8 cellular contexts compared by ENCODE assay signal in genomic region chr1:160046494-160047115, GRCh38. TPM values are rescaled to one million over a fixed set of nuclear protein-coding genes. Genes with fewer than 3 reads are reported as not detected.
DNase-seq lines count a peak whose midpoint lies in the region; ATAC-seq and TF ChIP-seq lines count a peak whose summit lies in the region.

No MANE protein-coding gene starts in this region.

- H3K9me3 Mint-ChIP-seq in activated naive CD8-positive, alpha-beta T cell treated with anti-CD3 and anti-CD28 coated beads, Interleukin-2, amount 10 ng/mL, durations not matched to agents 7 days and 5 days: no peaks in the 10 kb centered on the region

- POLR2A ChIA-PET in activated naive CD8-positive, alpha-beta T cell treated with anti-CD3 and anti-CD28 coated beads, Interleukin-2, amount 10 ng/mL, durations not matched to agents 7 days and 5 days (lab: Charles Lee): interaction anchor here (0.6 to 1.6 kb wide), 6 partner anchors 15 to 219 kb away, joined by 3 to 4 read pairs (median 3); partner anchors contain the start of genes IGSF8 and PIGM

- TF ChIP-seq CTCF in GM12864 (IDR thresholded peaks at IDR 0.05; ENCODE audit: low read depth, low read length, missing control alignments): peak; percentile 63

- H3K27me3 ChIP-seq in ACC112 (ENCODE audit: insufficient read depth, low read length): peaks cover 43% of the 10 kb centered on the region

- H3K36me3 Mint-ChIP-seq in activated naive CD8-positive, alpha-beta T cell treated with anti-CD3 and anti-CD28 coated beads, Interleukin-2, amount 10 ng/mL, durations not matched to agents 7 days and 5 days: no peaks in the 10 kb centered on the region

- no peaks in the 10 kb centered on the region for H3K79me2 ChIP-seq in ACC112 (ENCODE audit: control insufficient read depth, insufficient read depth, low read length, unreplicated experiment)

- peak; percentile 73 for ATAC-seq in HG03066 (IDR thresholded peaks at IDR 0.05; ENCODE audit: low read depth, unreplicated experiment)
- peak; percentile 80 for ATAC-seq in activated naive CD8-positive, alpha-beta T cell treated with anti-CD3 and anti-CD28 coated beads, Interleukin-2, amount 10 ng/mL, durations not matched to agents 7 days and 5 days (ENCODE audit: low read depth)
- ATAC-seq in Right ventricle myocardium superior (ENCODE audit: poor library complexity): peak; percentile 91

- H3K4me3 ChIP-seq in ACC112 (ENCODE audit: low read depth, low read length) (no peak overlapping the region), GM12864 (ENCODE audit: low read depth, low read length) (peak overlapping the region; percentile 7; the same call in 1 of the 2 replicates)

- DNase-seq in GM12864 (ENCODE audit: low read depth): no peak
- DNase-seq in OCI-M1 (lab: John Stamatoyannopoulos, UW): peak; percentile 99
- peak; percentile 47 for DNase-seq in activated naive CD8-positive, alpha-beta T cell treated with anti-CD3 and anti-CD28 coated beads, Interleukin-2, amount 10 ng/mL, durations not matched to agents 7 days and 5 days
- DNase-seq in Right ventricle myocardium superior: peak; percentile 68
- peak; percentile 97 for DNase-seq in pons (ENCODE audit: low spot score)
- no peak for DNase-seq in HuH-7.5 (ENCODE audit: low spot score)

- no peaks in the 10 kb centered on the region for H3K36me3 ChIP-seq in ACC112 (ENCODE audit: insufficient read depth, low read length)

- H3K27ac Mint-ChIP-seq in activated naive CD8-positive, alpha-beta T cell treated with anti-CD3 and anti-CD28 coated beads, Interleukin-2, amount 10 ng/mL, durations not matched to agents 7 days and 5 days: peak overlapping the region; percentile 84

- H3K4me1 ChIP-seq in ACC112 (ENCODE audit: control insufficient read depth, insufficient read depth, low read length, unreplicated experiment): no peaks in the 10 kb centered on the region

- H2AFZ ChIP-seq in ACC112 (ENCODE audit: low read length, unreplicated experiment): peak overlapping the region; percentile 5

- intact Hi-C loops in Right ventricle myocardium superior (cut with DNase I): loop anchor here (5.0 kb wide), 1 partner anchor 36 kb away; the partner anchor contains the start of gene KCNJ9

- H3K27me3 Mint-ChIP-seq in activated naive CD8-positive, alpha-beta T cell treated with anti-CD3 and anti-CD28 coated beads, Interleukin-2, amount 10 ng/mL, durations not matched to agents 7 days and 5 days: peaks cover 17% of the 10 kb centered on the region

- H3K4me3 Mint-ChIP-seq in activated naive CD8-positive, alpha-beta T cell treated with anti-CD3 and anti-CD28 coated beads, Interleukin-2, amount 10 ng/mL, durations not matched to agents 7 days and 5 days: peak overlapping the region; percentile 78

- H3K4me1 Mint-ChIP-seq in activated naive CD8-positive, alpha-beta T cell treated with anti-CD3 and anti-CD28 coated beads, Interleukin-2, amount 10 ng/mL, durations not matched to agents 7 days and 5 days: peaks cover 13% of the 10 kb centered on the region

- no peak overlapping the region for H3K27ac ChIP-seq in ACC112 (ENCODE audit: low read depth, low read length)

RNA-seq across cellular contexts. Expression of gene PIGM, which starts 14.8 kb away (rescaled TPM):
- 1 to 10 TPM; 7.2 to 7.3 TPM for total RNA-seq in activated naive CD8-positive, alpha-beta T cell treated with anti-CD3 and anti-CD28 coated beads, Interleukin-2, amount 10 ng/mL, durations not matched to agents 7 days and 5 days
- 2.0 TPM for total RNA-seq in Right ventricle myocardium superior

RNA-seq across cellular contexts. Expression of gene KCNJ10, which starts 23.4 kb away (rescaled TPM):
- not detected for total RNA-seq in activated naive CD8-positive, alpha-beta T cell treated with anti-CD3 and anti-CD28 coated beads, Interleukin-2, amount 10 ng/mL, durations not matched to agents 7 days and 5 days
- 0.16 TPM for total RNA-seq in Right ventricle myocardium superior

RNA-seq across cellular contexts. Expression of gene KCNJ9, which starts 34.7 kb away (rescaled TPM):
- not detected for total RNA-seq in activated naive CD8-positive, alpha-beta T cell treated with anti-CD3 and anti-CD28 coated beads, Interleukin-2, amount 10 ng/mL, durations not matched to agents 7 days and 5 days
- not detected for total RNA-seq in Right ventricle myocardium superior

RNA-seq across cellular contexts. Expression of gene IGSF8, which starts 51.8 kb away (rescaled TPM):
- total RNA-seq in activated naive CD8-positive, alpha-beta T cell treated with anti-CD3 and anti-CD28 coated beads, Interleukin-2, amount 10 ng/mL, durations not matched to agents 7 days and 5 days: 10 to 100 TPM; 39.8 to 44.6 TPM
- 18.5 TPM for total RNA-seq in Right ventricle myocardium superior

Comparison
In these comparisons a context has a peak if more than half of its experiments do, and no peak if none do; other contexts are left out.
1. DNase-seq: peak in OCI-M1 (single experiment), activated naive CD8-positive, alpha-beta T cell treated with anti-CD3 and anti-CD28 coated beads, Interleukin-2, amount 10 ng/mL, durations not matched to agents 7 days and 5 days (single experiment), Right ventricle myocardium superior (single experiment) and pons (single experiment); none in GM12864 (single experiment) and HuH-7.5 (single experiment).
2. Peak in every context shown above with its lines, with median percentiles within 50 percentile points of each other: ATAC-seq.